Comparison of ENCODE assay signal across 8 cellular contexts in the genomic region with DNA sequence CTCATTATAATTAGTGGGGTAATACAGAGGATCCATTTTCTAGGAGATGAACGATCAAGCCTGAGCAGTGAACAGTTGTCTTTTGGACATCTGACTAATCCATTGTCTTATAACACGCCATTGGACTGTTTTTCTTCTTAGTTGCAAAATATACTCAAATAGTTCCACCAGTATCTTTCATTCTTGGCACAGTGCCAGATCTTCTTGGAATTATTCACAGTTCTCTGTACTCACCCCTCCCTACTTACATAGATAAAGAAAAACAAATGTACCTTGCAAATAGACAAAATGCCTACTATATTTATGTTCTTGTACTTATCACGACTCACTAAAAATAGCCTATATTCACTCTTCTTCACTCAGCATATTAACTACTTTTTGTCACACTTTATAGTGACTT. TPM values are rescaled to one million over a fixed set of nuclear protein-coding genes. Genes with fewer than 3 reads are reported as not detected.
A peak's percentile ranks its signal among the peaks of the same experiment; 100 is the strongest.
DNase-seq lines count a peak whose midpoint lies in the region; TF ChIP-seq lines count a peak whose summit lies in the region.
"Had no signal": no experiment of that assay in that cellular context is flagged by ENCODE, and none has a peak within 500 bp of the region (broad histone marks: within the 10 kb centered on the region; RNA-seq: fewer than 3 reads in every experiment).

No MANE protein-coding gene starts in this region.

- H3K4me1 Mint-ChIP-seq in endothelial cell (ENCODE audit: unreplicated experiment), result peaks cover 9% of the 10 kb centered on the region

- H3K9me3 ChIP-seq in esophagus squamous epithelium (no peaks in the 10 kb centered on the region), spleen (no peaks in the 10 kb centered on the region)

- TF ChIP-seq CTCF in esophagus squamous epithelium (IDR thresholded peaks at IDR 0.05) (no peak), endothelial cell (IDR thresholded peaks at IDR 0.05; ENCODE audit: unreplicated experiment) (no peak), spleen (IDR thresholded peaks at IDR 0.05 in 8 of 11, conservative IDR thresholded peaks at IDR 0.05 in 3 of 11) (no peak)

- H3K27ac Mint-ChIP-seq in endothelial cell (ENCODE audit: unreplicated experiment), result no peak overlapping the region

- 15 to 23% methylated on average over 3 of the region's 3 CpGs for WGBS in esophagus squamous epithelium, 2 donors
- WGBS in spleen, 5 donors, result 54 to 69% (median 61%) methylated on average over 3 of the region's 3 CpGs

- TF ChIP-seq POLR2A in esophagus squamous epithelium (IDR thresholded peaks at IDR 0.05) (no peak), spleen (IDR thresholded peaks at IDR 0.05) (no peak)

- DNase-seq in AG08395 (ENCODE audit: low spot score), result peak; percentile 69
- peak; percentile 39 for DNase-seq in KBM-7
- DNase-seq in esophagus squamous epithelium (lab: John Stamatoyannopoulos, UW), result no peak
- DNase-seq in HT-29 (ENCODE audit: low spot score), result no peak
- DNase-seq in endothelial cell (ENCODE audit: low spot score), result no peak
- no peak for DNase-seq in spleen
- DNase-seq: stimulated activated naive CD8-positive, alpha-beta T cell treated with anti-CD3 and anti-CD28 coated beads, Interleukin-15, Interleukin-2, amounts not matched to agents 100 U/mL and 50 U/mL, for 24 hours had no signal

- H3K9me3 Mint-ChIP-seq in endothelial cell (ENCODE audit: unreplicated experiment), result no peaks in the 10 kb centered on the region
- H3K9me3 Mint-ChIP-seq: neural crest cell had no signal

- H3K4me3 ChIP-seq in esophagus squamous epithelium, result no peak overlapping the region
- no peak overlapping the region for H3K4me3 ChIP-seq in spleen

- H3K27me3 Mint-ChIP-seq in endothelial cell (ENCODE audit: unreplicated experiment), result peaks cover 9% of the 10 kb centered on the region

- peak overlapping the region in 3 of 4 donors; percentile 3 to 71 (median 40) for H3K27ac ChIP-seq in esophagus squamous epithelium
- no peak overlapping the region for H3K27ac ChIP-seq in spleen

- H3K36me3 Mint-ChIP-seq in endothelial cell (ENCODE audit: low read depth, unreplicated experiment), result peaks cover 5% of the 10 kb centered on the region

- H3K36me3 ChIP-seq in esophagus squamous epithelium (no peaks in the 10 kb centered on the region), spleen (no peaks in the 10 kb centered on the region)

- H3K27me3 ChIP-seq in esophagus squamous epithelium (no peaks in the 10 kb centered on the region), spleen (replicated peaks in 1 of 7) (no peaks in the 10 kb centered on the region)

- intact Hi-C loops in esophagus squamous epithelium (cut with DNase I) (no loop called here), spleen (cut with DNase I; ENCODE audit: low total_unique reads) (no loop called here)

- H3K4me3 Mint-ChIP-seq in endothelial cell (ENCODE audit: unreplicated experiment), result no peak overlapping the region

- H3K4me1 ChIP-seq in esophagus squamous epithelium (peaks cover 8 to 54% (median 25%) of the 10 kb centered on the region in 3 donors), spleen (peaks cover 0 to 54% (median 22%) of the 10 kb centered on the region in 6 donors)

- in situ Hi-C loops in KBM-7 (cut with MboI; ENCODE audit: low pct_unique_long_range_greater_than_20kb, low sequenced_read_pairs), result no loop called here

RNA-seq across cellular contexts. Expression of gene CBLN3, which starts 3.8 kb away (rescaled TPM):
- total RNA-seq in esophagus squamous epithelium (under 1 TPM in 3 of 4 donors, not detected in 1; 0.13 to 0.95 (median 0.85) TPM), endothelial cell (ENCODE audit: unreplicated experiment) (1.5 TPM), spleen (10 to 100 TPM in 4 of 7 donors, 1 to 10 TPM in 3; 4.3 to 21.7 (median 13.7) TPM)
- 0.70 and 2.5 TPM in 2 replicates for total RNA-seq in HT-29 (2014; rRNA removed; shearing (Covaris generic))
- polyA plus RNA-seq in spleen, result 10 to 100 TPM in 1 of 3 donors, 1 to 10 TPM in 2; 5.8 to 13.8 (median 6.8) TPM

RNA-seq across cellular contexts. Expression of gene KHNYN, which starts 4.0 kb away (rescaled TPM):
- 10 to 100 TPM; 35.6 to 68.9 (median 42.9) TPM for total RNA-seq in esophagus squamous epithelium
- total RNA-seq in HT-29 (2014; rRNA removed; shearing (Covaris generic)), result 60.6 and 72.2 TPM in 2 replicates
- total RNA-seq in endothelial cell (ENCODE audit: unreplicated experiment), result 43.8 TPM
- 10 to 100 TPM; 65.5 to 90.6 (median 72.2) TPM for total RNA-seq in spleen
- polyA plus RNA-seq in spleen, result 10 to 100 TPM; 10.9 to 35.2 (median 14.0) TPM

RNA-seq across cellular contexts. Expression of gene SDR39U1, which starts 16.9 kb away (rescaled TPM):
- total RNA-seq in esophagus squamous epithelium (10 to 100 TPM; 16.1 to 36.0 (median 20.4) TPM), endothelial cell (ENCODE audit: unreplicated experiment) (34.9 TPM), spleen (10 to 100 TPM; 48.2 to 87.8 (median 63.7) TPM)
- total RNA-seq in HT-29 (2014; rRNA removed; shearing (Covaris generic)), result 25.5 and 32.6 TPM in 2 replicates
- 100 to 1,000 TPM in 2 of 3 donors, 10 to 100 TPM in 1; 94.6 to 146 (median 124) TPM for polyA plus RNA-seq in spleen

RNA-seq across cellular contexts. Expression of gene NYNRIN, which starts 26.9 kb away (rescaled TPM):
- total RNA-seq in esophagus squamous epithelium, result 10 to 100 TPM in 3 of 4 donors, 1 to 10 TPM in 1; 4.7 to 14.7 (median 11.8) TPM
- total RNA-seq in HT-29 (2014; rRNA removed; shearing (Covaris generic)), result 21.3 and 25.1 TPM in 2 replicates
- total RNA-seq in endothelial cell (ENCODE audit: unreplicated experiment), result 49.0 TPM
- total RNA-seq in spleen, result 10 to 100 TPM in 5 of 7 donors, 1 to 10 TPM in 2; 4.7 to 18.0 (median 12.0) TPM
- 1 to 10 TPM in 2 of 3 donors, under 1 TPM in 1; 0.87 to 2.7 (median 2.2) TPM for polyA plus RNA-seq in spleen

RNA-seq across cellular contexts. Expression of gene NFATC4, which starts 57.7 kb away (rescaled TPM):
- 10 to 100 TPM in 2 of 4 donors, 1 to 10 TPM in 2; 2.7 to 22.5 (median 9.2) TPM for total RNA-seq in esophagus squamous epithelium
- 2.9 and 4.3 TPM in 2 replicates for total RNA-seq in HT-29 (2014; rRNA removed; shearing (Covaris generic))
- total RNA-seq in endothelial cell (ENCODE audit: unreplicated experiment), result 42.4 TPM
- total RNA-seq in spleen, result 10 to 100 TPM; 10.7 to 29.2 (median 20.2) TPM
- 100 to 1,000 TPM in 1 of 3 donors, 10 to 100 TPM in 2; 51.1 to 145 (median 99.9) TPM for polyA plus RNA-seq in spleen

Comparison
In these comparisons a context has a peak if more than half of its experiments do, and no peak if none do; other contexts are left out.
1. DNase-seq: peak in AG08395 (single experiment) and KBM-7 (single experiment); none in esophagus squamous epithelium (single experiment), HT-29 (single experiment), endothelial cell (single experiment) and spleen (single experiment).
2. H3K27ac ChIP-seq: peak in esophagus squamous epithelium (3 of 4); none in spleen (0 of 8).